In the genomic region with DNA sequence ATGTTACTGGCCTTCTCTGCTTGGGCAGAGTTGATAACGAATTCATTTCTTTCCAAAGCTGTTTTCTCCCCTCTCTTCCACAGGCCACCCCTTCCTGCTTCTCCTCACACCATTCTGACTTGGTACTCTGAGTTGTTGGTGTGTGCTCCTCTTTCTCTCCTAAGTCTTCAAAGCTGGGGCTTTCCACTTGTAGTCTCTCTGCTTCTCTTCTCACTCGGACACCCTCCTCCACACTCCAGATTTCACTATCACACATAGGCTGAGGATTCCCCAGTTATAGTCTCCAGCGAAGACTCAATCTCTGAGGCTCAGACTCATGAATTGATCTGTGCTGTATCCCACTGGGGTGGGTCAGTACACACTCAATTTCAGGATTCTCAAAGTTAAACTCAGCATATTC, we compare ENCODE assay signal across 21 cellular contexts.
DNase-seq lines count a peak whose midpoint lies in the region; ATAC-seq and TF ChIP-seq lines count a peak whose summit lies in the region.
"Had no signal": no experiment of that assay in that cellular context is flagged by ENCODE, and none has a peak within 500 bp of the region (broad histone marks: within the 10 kb centered on the region; RNA-seq: fewer than 3 reads in every experiment).

No MANE protein-coding gene starts in this region.

- no peak for DNase-seq in Kasumi-1 (lab: John Stamatoyannopoulos, UW)
- DNase-seq in SW480 (ENCODE audit: low spot score): no peak
- DNase-seq in Caco-2: no peak
- no peak for DNase-seq in mucosa of descending colon
- DNase-seq: activated CD4-positive, alpha-beta T cell treated with anti-CD3 and anti-CD28 coated beads, Interleukin-2, amount 50 U/mL, for 4 hours; activated naive CD4-positive, alpha-beta T cell; anterior cingulate cortex; DMS53; gastrocnemius medialis; GM23248; lower lobe of right lung; NCI-H1436; NCI-H2171 treated with DMSO at 0.1 percent for 48 hours; PC-9; T-helper 2 cell had no signal

- CTCF ChIA-PET in Caco-2 (lab: Charles Lee): no interaction called here

- no peak overlapping the region for H3K4me3 Mint-ChIP-seq in Caco-2 (ENCODE audit: unreplicated experiment)
- H3K4me3 Mint-ChIP-seq: CD14-positive monocyte; central memory CD8-positive, alpha-beta T cell had no signal

- H3K4me1 ChIP-seq in Caco-2 (no peaks in the 10 kb centered on the region), mucosa of descending colon (ENCODE audit: low read depth) (no peaks in the 10 kb centered on the region)
- H3K4me1 ChIP-seq: lower lobe of right lung had no signal

- H3K9me3 ChIP-seq in Caco-2 (no peaks in the 10 kb centered on the region), mucosa of descending colon (no peaks in the 10 kb centered on the region)
- H3K9me3 ChIP-seq: gastrocnemius medialis, lower lobe of right lung had no signal

- H3K9me3 Mint-ChIP-seq in Caco-2 (ENCODE audit: unreplicated experiment): no peaks in the 10 kb centered on the region
- H3K9me3 Mint-ChIP-seq: CD14-positive monocyte; central memory CD8-positive, alpha-beta T cell had no signal

- no peak overlapping the region for H3K27ac Mint-ChIP-seq in Caco-2 (ENCODE audit: unreplicated experiment)
- H3K27ac Mint-ChIP-seq: CD14-positive monocyte had no signal

- ATAC-seq in GM18502 (IDR thresholded peaks at IDR 0.05; ENCODE audit: poor library complexity, unreplicated experiment) (peak; percentile 88), GM19351 (IDR thresholded peaks at IDR 0.05; ENCODE audit: unreplicated experiment) (peak; percentile 77), HG02678 (IDR thresholded peaks at IDR 0.05; ENCODE audit: unreplicated experiment) (peak; percentile 69), HG03460 (IDR thresholded peaks at IDR 0.05; ENCODE audit: unreplicated experiment) (peak; percentile 52), mucosa of descending colon (no peak)
- ATAC-seq: gastrocnemius medialis, lower lobe of right lung had no signal

- no peaks in the 10 kb centered on the region for H3K27me3 Mint-ChIP-seq in Caco-2 (ENCODE audit: insufficient read depth, unreplicated experiment)
- H3K27me3 Mint-ChIP-seq: central memory CD8-positive, alpha-beta T cell had no signal

- intact Hi-C loops in Caco-2 (cut with micrococcal nuclease; ENCODE audit: unreplicated experiment): no loop called here
- intact Hi-C loops in mucosa of descending colon (cut with DNase I, micrococcal nuclease): no loop called here

- H3K4me1 Mint-ChIP-seq in Caco-2 (ENCODE audit: low read depth, unreplicated experiment): no peaks in the 10 kb centered on the region
- H3K4me1 Mint-ChIP-seq: central memory CD8-positive, alpha-beta T cell had no signal

- no peak for TF ChIP-seq CTCF in Caco-2 (IDR thresholded peaks at IDR 0.05; ENCODE audit: insufficient read depth in 1 of 2, low read depth in 1 of 2, low read length in 1 of 2, severe bottlenecking in 1 of 2, unreplicated experiment in 1 of 2)
- TF ChIP-seq CTCF in mucosa of descending colon (IDR thresholded peaks at IDR 0.05): no peak

- no peaks in the 10 kb centered on the region for H3K36me3 ChIP-seq in Caco-2 (ENCODE audit: control insufficient read depth, insufficient read depth, low read length)
- H3K36me3 ChIP-seq in mucosa of descending colon (ENCODE audit: low read depth): no peaks in the 10 kb centered on the region
- H3K36me3 ChIP-seq: gastrocnemius medialis had no signal

- H3K36me3 Mint-ChIP-seq in Caco-2 (ENCODE audit: insufficient read depth, unreplicated experiment): no peaks in the 10 kb centered on the region

- H3K4me3 ChIP-seq in Caco-2 (ENCODE audit: low read depth, low read length) (no peak overlapping the region), mucosa of descending colon (no peak overlapping the region)
- H3K4me3 ChIP-seq: gastrocnemius medialis, GM23248, lower lobe of right lung, PC-9 had no signal

- POLR2A ChIA-PET in Caco-2 (lab: Charles Lee): no interaction called here

- H3K27me3 ChIP-seq in Caco-2 (replicated peaks; ENCODE audit: control insufficient read depth, insufficient read depth, low read length): no peaks in the 10 kb centered on the region
- H3K27me3 ChIP-seq: gastrocnemius medialis had no signal

- BruUV-seq in Caco-2 (replicated peaks; lab: Mats Ljungman, UMichigan): no TSS peak
